Comparison of ENCODE assay signal across 27 cellular contexts in the genomic region with DNA sequence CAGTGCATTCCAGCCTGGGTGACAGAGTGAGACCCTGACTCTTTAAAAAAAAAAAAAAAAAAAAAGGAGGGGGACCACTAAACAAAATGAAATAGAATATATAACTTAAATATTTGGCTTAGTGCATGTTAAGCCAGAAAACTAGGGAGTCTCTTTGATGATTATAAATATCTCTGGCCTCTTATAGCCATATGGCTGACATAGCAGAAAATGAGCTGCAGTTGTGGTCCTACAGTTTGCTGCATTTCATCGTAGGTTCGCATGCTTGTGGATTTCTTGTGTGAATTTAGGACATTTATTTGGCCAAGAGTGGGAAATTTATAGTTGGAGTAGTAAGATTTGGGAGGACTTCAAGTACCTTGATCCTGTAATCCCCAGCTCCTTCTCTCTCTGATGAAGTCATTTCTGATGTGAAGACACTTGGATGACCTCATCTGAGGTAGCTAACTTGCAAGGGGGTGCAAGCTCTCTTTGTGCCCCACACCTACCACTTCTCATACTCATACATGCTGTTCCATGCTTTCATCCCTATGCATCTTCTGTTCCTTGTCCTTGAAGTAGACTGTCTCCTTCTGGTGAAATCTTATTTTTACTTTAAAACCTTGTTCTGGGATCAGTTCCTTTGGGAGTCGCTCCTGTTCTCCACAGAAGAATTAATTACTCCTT.
"Had no signal": no experiment of that assay in that cellular context is flagged by ENCODE, and none has a peak within 500 bp of the region (broad histone marks: within the 10 kb centered on the region; RNA-seq: fewer than 3 reads in every experiment).

No MANE protein-coding gene starts in this region.

- H3K9me3 Mint-ChIP-seq: natural killer cell treated with Interleukin-12 subunit alpha and Interleukin-12 subunit beta and Interleukin-15 and Interleukin-18, amount 100 ng/mL, for 72 hours; stimulated activated effector memory CD8-positive, alpha-beta T cell treated with anti-CD3 and anti-CD28 coated beads, Interleukin-12 subunit alpha, Interleukin-12 subunit beta, amount 100 ng/mL, for 72 hours had no signal

- H2AFZ ChIP-seq: parathyroid adenoma had no signal

- H3K27me3 Mint-ChIP-seq: progenitor cell of endocrine pancreas had no signal

- H3K27me3 ChIP-seq: esophagus squamous epithelium, left lung, thyroid gland, vagina had no signal

- H3K4me3 ChIP-seq: coronary artery, esophagus squamous epithelium, heart right ventricle, left lung, mucosa of descending colon, stomach, thyroid gland, vagina had no signal

- H3K4me1 Mint-ChIP-seq: neural crest cell; stimulated activated effector memory CD8-positive, alpha-beta T cell treated with anti-CD3 and anti-CD28 coated beads, Interleukin-12 subunit alpha, Interleukin-12 subunit beta, amount 100 ng/mL, for 72 hours had no signal

- H3K9me3 ChIP-seq: esophagus squamous epithelium, heart right ventricle, left lung, mucosa of descending colon, stomach, thyroid gland, vagina had no signal

- H3K79me2 ChIP-seq: parathyroid adenoma had no signal

- H3K27ac Mint-ChIP-seq: mesothelial cell of epicardium; naive B cell; natural killer cell treated with Interleukin-12 subunit alpha and Interleukin-12 subunit beta and Interleukin-15 and Interleukin-18, amount 100 ng/mL, for 72 hours; progenitor cell of endocrine pancreas; stimulated activated effector memory CD8-positive, alpha-beta T cell treated with anti-CD3 and anti-CD28 coated beads, Interleukin-12 subunit alpha, Interleukin-12 subunit beta, amount 100 ng/mL, for 72 hours had no signal

- ATAC-seq: heart right ventricle; left cardiac atrium; left lung; mucosa of descending colon; natural killer cell treated with Interleukin-12 subunit alpha and Interleukin-12 subunit beta and Interleukin-15 and Interleukin-18, amount 100 ng/mL, for 72 hours; sciatic nerve; stimulated activated effector memory CD8-positive, alpha-beta T cell treated with anti-CD3 and anti-CD28 coated beads, Interleukin-12 subunit alpha, Interleukin-12 subunit beta, amount 100 ng/mL, for 72 hours had no signal

- H3K4me3 Mint-ChIP-seq: mesothelial cell of epicardium; naive B cell; natural killer cell treated with Interleukin-12 subunit alpha and Interleukin-12 subunit beta and Interleukin-15 and Interleukin-18, amount 100 ng/mL, for 72 hours; neural crest cell; stimulated activated effector memory CD8-positive, alpha-beta T cell treated with anti-CD3 and anti-CD28 coated beads, Interleukin-12 subunit alpha, Interleukin-12 subunit beta, amount 100 ng/mL, for 72 hours had no signal

- H3K4me1 ChIP-seq: esophagus squamous epithelium, heart right ventricle, left lung, parathyroid adenoma, stomach, thyroid gland, vagina had no signal

- H3K36me3 ChIP-seq: esophagus squamous epithelium, heart right ventricle, left lung, stomach, thyroid gland, vagina had no signal

- H3K9ac ChIP-seq: parathyroid adenoma had no signal

- H3K36me3 Mint-ChIP-seq: mesothelial cell of epicardium; natural killer cell treated with Interleukin-12 subunit alpha and Interleukin-12 subunit beta and Interleukin-15 and Interleukin-18, amount 100 ng/mL, for 72 hours; stimulated activated effector memory CD8-positive, alpha-beta T cell treated with anti-CD3 and anti-CD28 coated beads, Interleukin-12 subunit alpha, Interleukin-12 subunit beta, amount 100 ng/mL, for 72 hours had no signal

- H3K27ac ChIP-seq: coronary artery, esophagus squamous epithelium, heart right ventricle, left lung, parathyroid adenoma, stomach, thyroid gland, vagina had no signal

- DNase-seq: dermis blood vessel endothelial cell; effector memory CD4-positive, alpha-beta T cell; esophagus squamous epithelium; foreskin melanocyte; glutamatergic neuron; heart right ventricle; hippocampal formation; left cardiac atrium; left lung; mesenchymal stem cell; mucosa of descending colon; naive B cell; stimulated activated CD4-positive, alpha-beta T cell treated with anti-CD3 and anti-CD28 coated beads, Interleukin-2, amount 100 ng/mL, for 24 hours; stimulated activated CD4-positive, alpha-beta T cell treated with anti-CD3 and anti-CD28 coated beads, Interleukin-4, amount 100 ng/mL, for 24 hours; stimulated activated naive CD4-positive, alpha-beta T cell treated with Interleukin-2 at 50 U/mL for 16 hours; stomach; thyroid gland; trophoblast cell had no signal
